8 cellular contexts compared by ENCODE assay signal in the genomic region with DNA sequence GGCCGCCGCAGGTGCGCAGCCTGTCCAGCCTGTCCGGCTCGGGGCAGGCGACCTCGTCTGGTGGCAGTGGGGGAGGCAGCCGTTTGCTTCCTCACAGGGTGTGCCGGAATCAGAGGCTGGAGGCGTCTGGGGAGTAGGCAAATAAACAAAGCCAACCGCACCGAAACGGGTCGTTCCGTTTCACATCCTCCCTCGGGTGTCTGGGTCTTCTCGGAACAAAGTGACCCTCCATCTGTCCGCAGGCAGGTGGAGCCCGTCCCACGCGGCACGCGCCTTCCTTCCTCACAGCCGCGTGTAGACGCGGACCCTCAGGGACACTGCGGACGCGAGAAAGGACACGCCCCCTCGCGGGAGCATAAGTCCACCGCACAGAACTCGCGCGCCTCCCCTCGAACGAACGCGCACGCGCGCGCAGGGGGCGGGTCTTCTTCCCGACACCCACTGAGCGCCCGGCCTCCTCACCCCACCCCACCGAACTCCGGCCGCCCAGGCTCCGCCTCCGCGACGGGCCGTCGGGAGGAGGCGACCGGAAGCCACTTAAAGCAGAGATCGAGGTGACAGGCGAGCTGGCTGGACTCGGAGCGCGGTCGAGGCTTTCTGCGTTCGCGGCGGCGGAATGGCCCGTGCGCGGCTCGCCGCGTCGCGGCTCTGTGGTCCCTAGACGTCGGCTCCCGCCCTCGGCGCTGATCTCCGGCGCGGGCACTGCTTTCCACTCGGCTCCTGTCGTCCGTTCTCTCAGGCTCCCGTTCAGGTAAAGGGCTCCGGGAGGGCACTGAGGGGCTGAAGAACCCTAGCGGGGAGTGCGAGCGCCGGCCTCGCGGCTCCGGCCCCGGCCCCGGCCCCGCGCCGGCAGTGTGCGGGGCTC. TPM values are rescaled to one million over a fixed set of nuclear protein-coding genes. Genes with fewer than 3 reads are reported as not detected.
DNase-seq lines count a peak whose midpoint lies in the region; ATAC-seq and TF ChIP-seq lines count a peak whose summit lies in the region.

A gene with protein sequence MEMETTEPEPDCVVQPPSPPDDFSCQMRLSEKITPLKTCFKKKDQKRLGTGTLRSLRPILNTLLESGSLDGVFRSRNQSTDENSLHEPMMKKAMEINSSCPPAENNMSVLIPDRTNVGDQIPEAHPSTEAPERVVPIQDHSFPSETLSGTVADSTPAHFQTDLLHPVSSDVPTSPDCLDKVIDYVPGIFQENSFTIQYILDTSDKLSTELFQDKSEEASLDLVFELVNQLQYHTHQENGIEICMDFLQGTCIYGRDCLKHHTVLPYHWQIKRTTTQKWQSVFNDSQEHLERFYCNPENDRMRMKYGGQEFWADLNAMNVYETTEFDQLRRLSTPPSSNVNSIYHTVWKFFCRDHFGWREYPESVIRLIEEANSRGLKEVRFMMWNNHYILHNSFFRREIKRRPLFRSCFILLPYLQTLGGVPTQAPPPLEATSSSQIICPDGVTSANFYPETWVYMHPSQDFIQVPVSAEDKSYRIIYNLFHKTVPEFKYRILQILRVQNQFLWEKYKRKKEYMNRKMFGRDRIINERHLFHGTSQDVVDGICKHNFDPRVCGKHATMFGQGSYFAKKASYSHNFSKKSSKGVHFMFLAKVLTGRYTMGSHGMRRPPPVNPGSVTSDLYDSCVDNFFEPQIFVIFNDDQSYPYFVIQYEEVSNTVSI (plus strand): TSS at position 545 of the 865 bp plus-strand sequence. CDS start 3,108 bp downstream, outside the sequence.

- TF ChIP-seq POLR2A in tibial nerve (IDR thresholded peaks at IDR 0.05): peak; percentile 96 to 99

- 0 to 1% methylated on average over 50 to 92 of the region's 105 CpGs for WGBS in tibial nerve, 2 donors

- no peaks in the 10 kb centered on the region for H3K27me3 ChIP-seq in parathyroid adenoma (ENCODE audit: control insufficient read depth, insufficient read depth, low read length)
- H3K27me3 ChIP-seq in tibial nerve: no peaks in the 10 kb centered on the region

- TF ChIP-seq EP300 in tibial nerve (IDR thresholded peaks at IDR 0.05): peak; percentile 86 to 99

- peaks cover 42% of the 10 kb centered on the region for H3K4me1 Mint-ChIP-seq in activated naive CD8-positive, alpha-beta T cell treated with anti-CD3 and anti-CD28 coated beads, Interleukin-2, amount 50 U/mL, for 24 hours

- H3K36me3 ChIP-seq in parathyroid adenoma (ENCODE audit: control insufficient read depth, insufficient read depth, low read length) (no peaks in the 10 kb centered on the region), tibial nerve (peaks cover 0 to 15% (median 0%) of the 10 kb centered on the region in 3 donors)

- no peaks in the 10 kb centered on the region for H3K4me1 ChIP-seq in parathyroid adenoma
- peaks cover 0 to 25% (median 9%) of the 10 kb centered on the region in 4 donors for H3K4me1 ChIP-seq in tibial nerve

- H2AFZ ChIP-seq in parathyroid adenoma: peak within 1 kb of the TSS; percentile 81

- peak within 1 kb of the TSS; percentile 99 for H3K27ac ChIP-seq in parathyroid adenoma
- H3K27ac ChIP-seq in tibial nerve: peak within 1 kb of the TSS; percentile 74 to 98 (median 96)

- intact Hi-C loops in Right ventricle myocardium superior (cut with DNase I): loop anchor here (2.0 to 5.0 kb wide), 2 partner anchors 127 to 407 kb away; no protein-coding TSS in a partner anchor

- peak within 1 kb of the TSS; percentile 99 for H3K9ac ChIP-seq in parathyroid adenoma

- no peaks in the 10 kb centered on the region for H3K9me3 Mint-ChIP-seq in activated naive CD8-positive, alpha-beta T cell treated with anti-CD3 and anti-CD28 coated beads, Interleukin-2, amount 50 U/mL, for 24 hours

- H3K27me3 Mint-ChIP-seq in activated naive CD8-positive, alpha-beta T cell treated with anti-CD3 and anti-CD28 coated beads, Interleukin-2, amount 50 U/mL, for 24 hours: no peaks in the 10 kb centered on the region

- no peaks in the 10 kb centered on the region for H3K9me3 ChIP-seq in parathyroid adenoma (ENCODE audit: control insufficient read depth, low read length)
- H3K9me3 ChIP-seq in tibial nerve: no peaks in the 10 kb centered on the region

- peak within 1 kb of the TSS; percentile 95 for H3K27ac Mint-ChIP-seq in activated naive CD8-positive, alpha-beta T cell treated with anti-CD3 and anti-CD28 coated beads, Interleukin-2, amount 50 U/mL, for 24 hours

- TF ChIP-seq CTCF in GM12874 (IDR thresholded peaks at IDR 0.05; ENCODE audit: insufficient read depth, low read depth, low read length) (peak; percentile 78), parathyroid adenoma (IDR thresholded peaks at IDR 0.05) (peak; percentile 88), tibial nerve (IDR thresholded peaks at IDR 0.05) (peak; percentile 67 to 96 (median 75))

- ATAC-seq in HG02763 (IDR thresholded peaks at IDR 0.05; ENCODE audit: unreplicated experiment) (peak; percentile 84), Right ventricle myocardium superior (ENCODE audit: poor library complexity) (peak; percentile 96)
- peak; percentile 80 for ATAC-seq in activated naive CD8-positive, alpha-beta T cell treated with anti-CD3 and anti-CD28 coated beads, Interleukin-2, amount 50 U/mL, for 24 hours

- H3K4me3 ChIP-seq in parathyroid adenoma (ENCODE audit: low read depth, low read length) (peak within 1 kb of the TSS; percentile 90), tibial nerve (peak within 1 kb of the TSS; percentile 64 to 97 (median 90))

- DNase-seq in NCI-H1417 (lab: John Stamatoyannopoulos, UW) (peak; percentile 97 to 100 (median 99)), SW 1271 (lab: John Stamatoyannopoulos, UW) (peak; percentile 95 to 96), Right ventricle myocardium superior (peak; percentile 100), tibial nerve (ENCODE audit: low spot score in 2 of 2) (peak; percentile 99)
- peak; percentile 100 for DNase-seq in activated naive CD8-positive, alpha-beta T cell treated with anti-CD3 and anti-CD28 coated beads, Interleukin-2, amount 50 U/mL, for 24 hours

- H3K4me3 Mint-ChIP-seq in activated naive CD8-positive, alpha-beta T cell treated with anti-CD3 and anti-CD28 coated beads, Interleukin-2, amount 50 U/mL, for 24 hours: peak within 1 kb of the TSS; percentile 95

- peaks cover 20% of the 10 kb centered on the region for H3K36me3 Mint-ChIP-seq in activated naive CD8-positive, alpha-beta T cell treated with anti-CD3 and anti-CD28 coated beads, Interleukin-2, amount 50 U/mL, for 24 hours (ENCODE audit: low read depth)

- peaks cover 37% of the 10 kb centered on the region for H3K79me2 ChIP-seq in parathyroid adenoma

- peak within 1 kb of the TSS; percentile 85 for H3K4me2 ChIP-seq in parathyroid adenoma (ENCODE audit: low read length)

RNA-seq across cellular contexts. Expression of the gene that starts here (rescaled TPM):
- 31.6 TPM for total RNA-seq in Right ventricle myocardium superior
- total RNA-seq in tibial nerve: 100 to 1,000 TPM in 1 of 4 donors, 10 to 100 TPM in 3; 41.7 to 115 (median 65.3) TPM

Comparison
In these comparisons a context has a peak if more than half of its experiments do, and no peak if none do; other contexts are left out.
1. Peak in every context shown above with its lines: DNase-seq, ATAC-seq, H3K4me3 ChIP-seq and H3K27ac ChIP-seq.